ENCODE assay signal across 19 cellular contexts in the genomic region with DNA sequence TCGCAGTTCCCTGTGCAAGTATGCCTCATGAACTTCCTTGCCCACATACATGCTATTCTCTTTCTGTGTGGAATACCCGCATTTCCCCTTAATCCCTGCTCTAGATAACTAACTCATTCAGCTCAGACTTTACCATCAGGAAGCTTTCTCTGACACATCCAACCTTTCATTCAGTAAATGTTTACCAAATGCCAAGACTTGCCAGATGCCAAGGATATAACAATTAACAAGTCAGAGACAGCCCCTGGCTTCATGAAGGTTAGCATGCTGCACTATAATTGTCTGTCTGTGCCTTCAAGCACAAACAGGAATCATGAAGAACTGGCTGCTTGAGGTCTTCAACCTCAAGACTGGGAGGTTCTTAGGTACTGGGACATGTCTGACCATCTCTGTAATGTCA.
DNase-seq lines count a peak whose midpoint lies in the region; ATAC-seq, FAIRE-seq and TF ChIP-seq lines count a peak whose summit lies in the region.
"Had no signal": no experiment of that assay in that cellular context is flagged by ENCODE, and none has a peak within 500 bp of the region (broad histone marks: within the 10 kb centered on the region; RNA-seq: fewer than 3 reads in every experiment).

No MANE protein-coding gene starts in this region.

- TF ChIP-seq POLR2A in GM12892 (IDR thresholded peaks at IDR 0.05; ENCODE audit: low read depth, low read length) = no peak

- POLR2A ChIA-PET in PC-3 (lab: Charles Lee; ENCODE audit: unreplicated experiment) = interaction anchor here (0.6 kb wide), 1 partner anchor 90 kb away, joined by 4 read pairs; no protein-coding TSS in a partner anchor

- H3K9me3 ChIP-seq in PC-3 (ENCODE audit: low read length) (no peaks in the 10 kb centered on the region), smooth muscle cell (replicated peaks; ENCODE audit: low read depth) (no peaks in the 10 kb centered on the region), neural progenitor cell (ENCODE audit: low read depth) (no peaks in the 10 kb centered on the region)
- H3K9me3 ChIP-seq: BE2C, Peyer's patch, SJCRH30 had no signal

- H3K9me2 ChIP-seq in PC-3 (replicated peaks; ENCODE audit: low read length) = no peaks in the 10 kb centered on the region

- H3K36me3 ChIP-seq in PC-3 (ENCODE audit: low read depth, low read length) = no peaks in the 10 kb centered on the region
- H3K36me3 ChIP-seq in smooth muscle cell (ENCODE audit: low read depth) = no peaks in the 10 kb centered on the region
- no peaks in the 10 kb centered on the region for H3K36me3 ChIP-seq in neural progenitor cell
- H3K36me3 ChIP-seq: BE2C had no signal

- no peaks in the 10 kb centered on the region for H3K79me2 ChIP-seq in PC-3 (ENCODE audit: low read length)
- no peaks in the 10 kb centered on the region for H3K79me2 ChIP-seq in smooth muscle cell (ENCODE audit: low read depth)
- no peaks in the 10 kb centered on the region for H3K79me2 ChIP-seq in neural progenitor cell (ENCODE audit: low read depth)

- intact Hi-C loops in PC-3 (cut with micrococcal nuclease) = loop anchor here (5.0 kb wide), 4 partner anchors 60 to 175 kb away; no protein-coding TSS in a partner anchor

- CTCF ChIA-PET in PC-3 (lab: Charles Lee) = no interaction called here

- H3K9me3 Mint-ChIP-seq in neural progenitor cell = no peaks in the 10 kb centered on the region
- H3K9me3 Mint-ChIP-seq: T-cell had no signal

- TF ChIP-seq CTCF in PC-3 (conservative IDR thresholded peaks at IDR 0.05; ENCODE audit: low read depth, low read length) = no peak
- TF ChIP-seq CTCF in smooth muscle cell (IDR thresholded peaks at IDR 0.05; ENCODE audit: borderline replicate concordance, insufficient read depth, poor library complexity, severe bottlenecking) = no peak
- no peak for TF ChIP-seq CTCF in neural progenitor cell (IDR thresholded peaks at IDR 0.05)

- FAIRE-seq in GM12892 (lab: Jason Lieb, UNC) = peak; percentile 9
- FAIRE-seq: GM18507 had no signal

- ATAC-seq in PC-3 = peak; percentile 14
- ATAC-seq: T-cell had no signal

- no peak overlapping the region for H3K27ac Mint-ChIP-seq in neural progenitor cell
- H3K27ac Mint-ChIP-seq: T-cell had no signal

- no peak overlapping the region for H3K4me3 Mint-ChIP-seq in neural progenitor cell
- H3K4me3 Mint-ChIP-seq: T-cell had no signal

- H3K4me1 ChIP-seq in PC-3 (ENCODE audit: insufficient read depth, low read length) (peaks cover 34% of the 10 kb centered on the region), smooth muscle cell (ENCODE audit: low read depth) (no peaks in the 10 kb centered on the region), neural progenitor cell (no peaks in the 10 kb centered on the region)
- H3K4me1 ChIP-seq: BE2C, SJCRH30 had no signal

- H2AFZ ChIP-seq in PC-3 (ENCODE audit: low read length) (no peak overlapping the region), smooth muscle cell (ENCODE audit: low read depth) (no peak overlapping the region), neural progenitor cell (replicated peaks) (no peak overlapping the region)

- H3K27me3 ChIP-seq in PC-3 (ENCODE audit: low read length) (no peaks in the 10 kb centered on the region), smooth muscle cell (ENCODE audit: low read depth) (no peaks in the 10 kb centered on the region), neural progenitor cell (no peaks in the 10 kb centered on the region)
- H3K27me3 ChIP-seq: BE2C, Peyer's patch, SJCRH30 had no signal

- WGBS in smooth muscle cell (ENCODE audit: low lambda C conversion rate) = 61% methylated on average over 2 of the region's 2 CpGs

- no peaks in the 10 kb centered on the region for H3K4me1 Mint-ChIP-seq in neural progenitor cell

- H3K9ac ChIP-seq in PC-3 (ENCODE audit: low read length) (no peak overlapping the region), smooth muscle cell (ENCODE audit: low read depth) (no peak overlapping the region), neural progenitor cell (no peak overlapping the region)

- no TSS peak for BruUV-seq in PC-3 (replicated peaks; lab: Mats Ljungman, UMichigan)

- 0 out of 2 replicates have a peak, but pooled peaks cover 5% of the 10 kb centered on the region for H4K20me1 ChIP-seq in PC-3 (ENCODE audit: low read length)
- H4K20me1 ChIP-seq in smooth muscle cell (ENCODE audit: low read depth) = no peaks in the 10 kb centered on the region
- no peaks in the 10 kb centered on the region for H4K20me1 ChIP-seq in neural progenitor cell (ENCODE audit: low read depth)

- H3K4me2 ChIP-seq in PC-3 (ENCODE audit: low read length) (no peak overlapping the region), smooth muscle cell (peak overlapping the region; percentile 1), neural progenitor cell (no peak overlapping the region)

- no peaks in the 10 kb centered on the region for H3K27me3 Mint-ChIP-seq in neural progenitor cell (ENCODE audit: insufficient read depth, low read depth)
- H3K27me3 Mint-ChIP-seq: T-cell had no signal

- H3F3A ChIP-seq in PC-3 (ENCODE audit: low read length, unreplicated experiment) (no peaks in the 10 kb centered on the region), smooth muscle cell (ENCODE audit: low read depth) (no peaks in the 10 kb centered on the region), neural progenitor cell (ENCODE audit: low read depth) (no peaks in the 10 kb centered on the region)

- peaks cover 6% of the 10 kb centered on the region for H3K36me3 Mint-ChIP-seq in neural progenitor cell

- no peak overlapping the region for H3K4me3 ChIP-seq in PC-3 (ENCODE audit: low read length)
- H3K4me3 ChIP-seq in smooth muscle cell = no peak overlapping the region
- H3K4me3 ChIP-seq in neural progenitor cell = no peak overlapping the region
- H3K4me3 ChIP-seq: Peyer's patch, SJCRH30 had no signal

- H3K27ac ChIP-seq in PC-3 (ENCODE audit: low read length) = no peak overlapping the region
- H3K27ac ChIP-seq in epithelial cell of prostate = peak overlapping the region; percentile 5
- no peak overlapping the region for H3K27ac ChIP-seq in smooth muscle cell (ENCODE audit: low read depth)
- no peak overlapping the region for H3K27ac ChIP-seq in neural progenitor cell
- H3K27ac ChIP-seq: Peyer's patch, SJCRH30 had no signal

- DNase-seq in GM12892 (ENCODE audit: insufficient read length) (no peak), PC-3 (peak; percentile 39), epithelial cell of prostate (ENCODE audit: low read depth, low spot score) (no peak), smooth muscle cell (lab: John Stamatoyannopoulos, UW; ENCODE audit: unreplicated experiment) (no peak), DMS79 treated with DMSO at 0.1 percent for 48 hours (lab: John Stamatoyannopoulos, UW) (no peak), NCI-H1436 treated with DMSO at 0.1 percent for 48 hours (lab: John Stamatoyannopoulos, UW) (no peak), neural progenitor cell (ENCODE audit: low spot score) (no peak)
- DNase-seq: BE2C; DND-41; KBM-7; NCI-H1092; NCI-H1436; NCI-H2029 treated with DMSO at 0.1 percent for 48 hours; NCI-H774; NK-92 treated with Interleukin-12 subunit alpha and Interleukin-12 subunit beta, amount 100 ng/mL, for 24 hours; Peyer's patch; SJCRH30; T-cell had no signal
